In the genomic region with DNA sequence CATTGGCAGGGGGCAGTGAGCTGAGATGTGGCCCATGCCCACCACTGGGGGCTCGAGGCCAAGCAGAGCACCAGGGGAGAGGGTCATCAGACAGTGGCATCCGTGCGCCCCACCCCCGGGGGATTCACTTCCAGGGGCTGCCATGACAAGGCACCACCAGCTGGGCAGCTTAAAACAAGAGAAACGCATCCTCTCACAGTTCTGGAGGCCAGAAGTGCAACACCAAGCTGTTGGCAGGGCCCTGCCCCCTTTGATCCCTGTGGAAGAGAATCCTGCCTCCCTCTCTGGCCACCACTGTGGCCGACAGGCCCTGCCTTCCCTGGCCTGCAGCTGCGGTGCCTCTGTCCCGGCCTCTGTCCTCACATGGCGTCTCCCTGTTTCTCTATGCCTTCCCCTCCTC, we compare ENCODE assay signal across 28 cellular contexts.
A peak's percentile ranks its signal among the peaks of the same experiment; 100 is the strongest.
DNase-seq lines count a peak whose midpoint lies in the region; ATAC-seq, FAIRE-seq and TF ChIP-seq lines count a peak whose summit lies in the region.
"Had no signal": no experiment of that assay in that cellular context is flagged by ENCODE, and none has a peak within 500 bp of the region (broad histone marks: within the 10 kb centered on the region; RNA-seq: fewer than 3 reads in every experiment).

No MANE protein-coding gene starts in this region.

- peak overlapping the region; percentile 97 for H3K27ac ChIP-seq in 22Rv1
- H3K27ac ChIP-seq in pancreas: peak overlapping the region; percentile 27 to 65 (median 52)
- H3K27ac ChIP-seq: SJSA1 had no signal

- FAIRE-seq in pancreas (lab: Jason Lieb, UNC): no peak
- FAIRE-seq: colon, endometrium had no signal

- no peaks in the 10 kb centered on the region for H3K36me3 ChIP-seq in pancreas
- H3K36me3 ChIP-seq: SJSA1, stomach, upper lobe of left lung had no signal

- no peak for TF ChIP-seq CTCF in 22Rv1 (IDR thresholded peaks at IDR 0.05)
- TF ChIP-seq CTCF in pancreas (IDR thresholded peaks at IDR 0.05): no peak

- H3K4me1 ChIP-seq in pancreas: peaks cover 22 to 38% (median 37%) of the 10 kb centered on the region in 3 donors
- H3K4me1 ChIP-seq: SJSA1 had no signal

- ATAC-seq in pancreas (no peak), HG02798 (IDR thresholded peaks at IDR 0.05; ENCODE audit: poor library complexity, unreplicated experiment) (no peak)
- ATAC-seq: activated naive CD8-positive, alpha-beta T cell treated with anti-CD3 and anti-CD28 coated beads, Interleukin-2, amount 50 U/mL, for 24 hours had no signal

- intact Hi-C loops in pancreas (cut with DNase I): no loop called here

- H3K9me3 ChIP-seq in pancreas: no peaks in the 10 kb centered on the region
- H3K9me3 ChIP-seq: SJSA1, stomach, upper lobe of left lung had no signal

- 83 to 88% methylated on average over 9 of the region's 9 CpGs for WGBS in pancreas, 2 donors

- no peaks in the 10 kb centered on the region for H3K27me3 ChIP-seq in pancreas
- H3K27me3 ChIP-seq: SJSA1, stomach, upper lobe of left lung had no signal

- DNase-seq in SHP77 (lab: John Stamatoyannopoulos, UW): peak; percentile 35 to 67
- peak; percentile 34 for DNase-seq in iPS-NIHi11 (ENCODE audit: low spot score)
- DNase-seq in pancreas: peak in 1 of 6 donors; percentile 49
- no peak for DNase-seq in NAMALWA (ENCODE audit: low spot score)
- DNase-seq in islet precursor cell: no peak
- no peak for DNase-seq in activated CD8-positive, alpha-beta memory T cell treated with anti-CD3 and anti-CD28 coated beads, Interleukin-2, amount 50 U/mL, for 4 hours
- DNase-seq: ACHN; activated CD4-positive, alpha-beta T cell treated with anti-CD3 and anti-CD28 coated beads for 48 hours; activated effector memory CD4-positive, alpha-beta T cell treated with Interleukin-2 at 50 U/mL for 16 hours; activated naive CD8-positive, alpha-beta T cell treated with anti-CD3 and anti-CD28 coated beads, Interleukin-2, amount 50 U/mL, for 24 hours; C1 segment of cervical spinal cord; EL; Kasumi-1; NCI-H1048; NCI-H1930; NCI-H226; NCI-H82; PC-3; stimulated activated CD4-positive, alpha-beta T cell treated with anti-CD3 and anti-CD28 coated beads, Interleukin-12 subunit alpha, Interleukin-12 subunit beta, amount 100 ng/mL, for 4 hours; stimulated activated CD4-positive, alpha-beta T cell treated with anti-CD3 and anti-CD28 coated beads, Interleukin-4, amount 100 ng/mL, for 4 hours; stomach; T-helper 1 cell had no signal

- no peak overlapping the region for H3K4me3 ChIP-seq in pancreas
- H3K4me3 ChIP-seq: SJSA1, stomach, upper lobe of left lung had no signal

Comparison
In these comparisons a context has a peak if more than half of its experiments do, and no peak if none do; other contexts are left out.
1. DNase-seq: peak in SHP77 (2 of 2) and iPS-NIHi11 (single experiment); none in NAMALWA (single experiment), islet precursor cell (single experiment) and activated CD8-positive, alpha-beta memory T cell treated with anti-CD3 and anti-CD28 coated beads, Interleukin-2, amount 50 U/mL, for 4 hours (single experiment).